ENCODE assay signal across 21 cellular contexts in genomic region chr1:117732956-117733355, GRCh38.
DNase-seq lines count a peak whose midpoint lies in the region; ATAC-seq, FAIRE-seq and TF ChIP-seq lines count a peak whose summit lies in the region.
"Had no signal": no experiment of that assay in that cellular context is flagged by ENCODE, and none has a peak within 500 bp of the region (broad histone marks: within the 10 kb centered on the region; RNA-seq: fewer than 3 reads in every experiment).

No MANE protein-coding gene starts in this region.

- H2AFZ ChIP-seq in H9 (ENCODE audit: low read length), result no peak overlapping the region
- H2AFZ ChIP-seq in osteoblast (ENCODE audit: low read length), result no peak overlapping the region

- no peak overlapping the region for H3K4me2 ChIP-seq in H9 (ENCODE audit: insufficient read depth, insufficient read length, low read length)
- no peak overlapping the region for H3K4me2 ChIP-seq in osteoblast (ENCODE audit: insufficient read depth, low read length)
- H3K4me2 ChIP-seq: A549 had no signal

- no peak overlapping the region for H3K23ac ChIP-seq in H9 (ENCODE audit: insufficient read length, low read depth, low read length)

- ATAC-seq in stimulated activated memory B cell treated with anti-CD40 and anti-IgM and Interleukin-4, amounts not matched to agents 10 μg/mL and 1 μg/mL and 100 μg/mL, for 72 hours, result no peak
- ATAC-seq: A549 had no signal

- H3K27me3 ChIP-seq in bronchial epithelial cell (ENCODE audit: control insufficient read depth, insufficient read depth, low read length) (no peaks in the 10 kb centered on the region), endodermal cell (ENCODE audit: control insufficient read depth, insufficient read depth, low read length, poor library complexity, severe bottlenecking) (no peaks in the 10 kb centered on the region), H9 (ENCODE audit: insufficient read depth, low read length) (no peaks in the 10 kb centered on the region), osteoblast (ENCODE audit: insufficient read depth, low read length) (peaks cover 7% of the 10 kb centered on the region)

- H3K23me2 ChIP-seq in H9 (ENCODE audit: insufficient read length, low read depth, low read length, poor library complexity, severe bottlenecking), result no peaks in the 10 kb centered on the region

- H3K36me3 ChIP-seq in bronchial epithelial cell (ENCODE audit: control insufficient read depth, insufficient read depth, low read length) (no peaks in the 10 kb centered on the region), endodermal cell (ENCODE audit: control insufficient read depth, insufficient read depth, low read length) (no peaks in the 10 kb centered on the region), osteoblast (ENCODE audit: insufficient read depth, low read length) (no peaks in the 10 kb centered on the region)

- no peak overlapping the region for H2AK5ac ChIP-seq in H9 (ENCODE audit: insufficient read length, low read length)

- H4K20me1 ChIP-seq in H9 (ENCODE audit: control insufficient read depth, insufficient read depth, insufficient read length), result no peaks in the 10 kb centered on the region
- no peaks in the 10 kb centered on the region for H4K20me1 ChIP-seq in osteoblast (ENCODE audit: insufficient read depth, low read length)

- H3K4me3 ChIP-seq in bronchial epithelial cell (ENCODE audit: low read depth, low read length) (no peak overlapping the region), endodermal cell (ENCODE audit: low read length) (peak overlapping the region; percentile 5), osteoblast (ENCODE audit: insufficient read depth, low read length) (no peak overlapping the region)
- H3K4me3 ChIP-seq: A549, K562 had no signal

- no peak overlapping the region for H4K91ac ChIP-seq in H9 (ENCODE audit: insufficient read length, low read depth, low read length)

- H2BK12ac ChIP-seq in H9 (ENCODE audit: insufficient read length, low read depth, low read length), result no peak overlapping the region

- no peak overlapping the region for H3T11ph ChIP-seq in H9 (ENCODE audit: low read length)

- no peak overlapping the region for H2BK15ac ChIP-seq in H9 (ENCODE audit: low read depth, low read length)

- H3K9me3 ChIP-seq in endodermal cell (ENCODE audit: control insufficient read depth, low read length) (peaks cover 13% of the 10 kb centered on the region), H9 (ENCODE audit: control insufficient read depth, low read depth, low read length) (no peaks in the 10 kb centered on the region), osteoblast (ENCODE audit: low read depth, low read length) (no peaks in the 10 kb centered on the region)
- H3K9me3 ChIP-seq: Caco-2 had no signal

- DNase-seq in DMS 273 (lab: John Stamatoyannopoulos, UW; ENCODE audit: unreplicated experiment) (peak; percentile 22), DMS 273 treated with DMSO at 0.1 percent for 48 hours (lab: John Stamatoyannopoulos, UW) (no peak), bronchial epithelial cell (ENCODE audit: low read depth) (no peak), endodermal cell (no peak), H9 (no peak), osteoblast (ENCODE audit: insufficient read length, low spot score, missing footprints) (no peak)
- DNase-seq: AML-193; Caco-2; CD4-positive, alpha-beta T cell; GDM1; GOT3; HCEC 1CT had no signal

- no peak overlapping the region for H4K8ac ChIP-seq in H9 (replicated peaks; ENCODE audit: insufficient read length, low read depth, low read length)

- H3K27ac Mint-ChIP-seq in endodermal cell, result no peak overlapping the region
- peak overlapping the region; percentile 22 for H3K27ac Mint-ChIP-seq in stimulated activated memory B cell treated with anti-CD40 and anti-IgM and Interleukin-4, amounts not matched to agents 10 μg/mL and 1 μg/mL and 100 μg/mL, for 72 hours
- no peak overlapping the region for H3K27ac Mint-ChIP-seq in H9
- H3K27ac Mint-ChIP-seq: CD4-positive, alpha-beta T cell had no signal

- H3K4ac ChIP-seq in H9 (ENCODE audit: low read depth, low read length), result no peak overlapping the region

- no peak overlapping the region for H3K14ac ChIP-seq in H9 (ENCODE audit: insufficient read depth, low read length)

- H3K4me1 ChIP-seq in endodermal cell (ENCODE audit: control insufficient read depth, insufficient read depth, low read length), result peaks cover 5% of the 10 kb centered on the region
- H3K4me1 ChIP-seq in H9 (ENCODE audit: insufficient read depth, low read length), result no peaks in the 10 kb centered on the region
- H3K4me1 ChIP-seq in osteoblast (ENCODE audit: insufficient read depth, low read length), result peaks cover 8% of the 10 kb centered on the region
- H3K4me1 ChIP-seq: A549 had no signal

- H3K27me3 Mint-ChIP-seq in endodermal cell (ENCODE audit: insufficient read depth) (no peaks in the 10 kb centered on the region), H9 (ENCODE audit: low read depth) (no peaks in the 10 kb centered on the region; the same call in 1 of the 2 replicates)
- H3K27me3 Mint-ChIP-seq in stimulated activated memory B cell treated with anti-CD40 and anti-IgM and Interleukin-4, amounts not matched to agents 10 μg/mL and 1 μg/mL and 100 μg/mL, for 72 hours, result no peaks in the 10 kb centered on the region
- H3K27me3 Mint-ChIP-seq: CD4-positive, alpha-beta T cell had no signal

- H2BK5ac ChIP-seq in H9 (ENCODE audit: insufficient read length, low read length), result no peak overlapping the region

- H3K18ac ChIP-seq in H9 (ENCODE audit: insufficient read length, low read depth, low read length), result no peak overlapping the region

- no peaks in the 10 kb centered on the region for H3K79me1 ChIP-seq in H9 (ENCODE audit: insufficient read depth, low read depth, low read length, poor library complexity, severe bottlenecking)

- H3K79me2 ChIP-seq in H9 (ENCODE audit: insufficient read depth, low read length) (no peaks in the 10 kb centered on the region; the same call in 1 of the 2 replicates), osteoblast (ENCODE audit: insufficient read depth, low read length) (no peaks in the 10 kb centered on the region)

- no peak overlapping the region for H3K56ac ChIP-seq in H9 (ENCODE audit: insufficient read length, low read depth, low read length)

- no peak overlapping the region for H2BK120ac ChIP-seq in H9 (ENCODE audit: low read depth, low read length, poor library complexity, severe bottlenecking)

- H2BK20ac ChIP-seq in H9 (ENCODE audit: low read depth, low read length, poor library complexity, severe bottlenecking), result no peak overlapping the region

- TF ChIP-seq CTCF in bronchial epithelial cell (IDR thresholded peaks at IDR 0.05; ENCODE audit: insufficient read depth, low read length, severe bottlenecking), result no peak
- TF ChIP-seq CTCF in endodermal cell (conservative IDR thresholded peaks at IDR 0.05), result no peak
- no peak for TF ChIP-seq CTCF in H9 (conservative IDR thresholded peaks at IDR 0.05)
- TF ChIP-seq CTCF in osteoblast (IDR thresholded peaks at IDR 0.05; ENCODE audit: extremely low read depth, low read depth, low read length), result no peak

- H3K4me3 Mint-ChIP-seq in endodermal cell, result no peak overlapping the region
- H3K4me3 Mint-ChIP-seq in stimulated activated memory B cell treated with anti-CD40 and anti-IgM and Interleukin-4, amounts not matched to agents 10 μg/mL and 1 μg/mL and 100 μg/mL, for 72 hours, result no peak overlapping the region
- no peak overlapping the region for H3K4me3 Mint-ChIP-seq in H9
- H3K4me3 Mint-ChIP-seq: CD4-positive, alpha-beta T cell had no signal

- no peak overlapping the region for H4K5ac ChIP-seq in H9 (ENCODE audit: insufficient read length, low read depth, low read length)

- H3K4me1 Mint-ChIP-seq in endodermal cell, result peaks cover 4% of the 10 kb centered on the region
- peaks cover 16% of the 10 kb centered on the region for H3K4me1 Mint-ChIP-seq in stimulated activated memory B cell treated with anti-CD40 and anti-IgM and Interleukin-4, amounts not matched to agents 10 μg/mL and 1 μg/mL and 100 μg/mL, for 72 hours
- H3K4me1 Mint-ChIP-seq in H9, result peaks cover 4 to 5% of the 10 kb centered on the region in 2 experiments; a peak in 2 of 4 replicates

- peak; percentile 66 for FAIRE-seq in bronchial epithelial cell (lab: Jason Lieb, UNC)
- FAIRE-seq: A549, D721Med, GM12892, GM18507, HTR-8/SVneo had no signal

- H3K27ac ChIP-seq in endodermal cell (ENCODE audit: low read depth, low read length), result no peak overlapping the region
- H3K27ac ChIP-seq in H9 (ENCODE audit: insufficient read length, low read depth, low read length), result no peak overlapping the region
- H3K27ac ChIP-seq in osteoblast (ENCODE audit: low read depth, low read length), result no peak overlapping the region
- H3K27ac ChIP-seq: 22Rv1, A549, C4-2B had no signal

- no peaks in the 10 kb centered on the region for H3K36me3 Mint-ChIP-seq in endodermal cell (ENCODE audit: low read depth)
- H3K36me3 Mint-ChIP-seq in stimulated activated memory B cell treated with anti-CD40 and anti-IgM and Interleukin-4, amounts not matched to agents 10 μg/mL and 1 μg/mL and 100 μg/mL, for 72 hours, result no peaks in the 10 kb centered on the region
- H3K36me3 Mint-ChIP-seq in H9 (ENCODE audit: insufficient read depth in 1 of 3, low read depth in 3 of 3), result peaks cover 0 to 11% (median 0%) of the 10 kb centered on the region in 3 experiments; a peak in 3 of 7 replicates

- H3K9me3 Mint-ChIP-seq in endodermal cell, result peaks cover 15% of the 10 kb centered on the region
- peaks cover 10% of the 10 kb centered on the region for H3K9me3 Mint-ChIP-seq in stimulated activated memory B cell treated with anti-CD40 and anti-IgM and Interleukin-4, amounts not matched to agents 10 μg/mL and 1 μg/mL and 100 μg/mL, for 72 hours
- peaks cover 15 to 16% of the 10 kb centered on the region in 2 experiments for H3K9me3 Mint-ChIP-seq in H9

- 95 to 96% methylated on average over 4 to 7 of the region's 7 CpGs for WGBS in endodermal cell (ENCODE audit: insufficient coverage in 1 of 2, insufficient read length in 1 of 2), 2 experiments
- no CpG with 5 or more reads among the region's 7 CpGs for WGBS in H9 (ENCODE audit: extremely low coverage, insufficient read length, low lambda C conversion rate)

- H3K9ac ChIP-seq in endodermal cell (ENCODE audit: extremely low read depth, low read length, poor library complexity, severe bottlenecking) (no peak overlapping the region), H9 (ENCODE audit: extremely low read depth, insufficient read length, low read length) (no peak overlapping the region)
